In genomic region chr18:51029378-51029693, GRCh38 we compare ENCODE assay signal across 8 cellular contexts. TPM values are rescaled to one million over a fixed set of nuclear protein-coding genes. Genes with fewer than 3 reads are reported as not detected.
DNase-seq lines count a peak whose midpoint lies in the region; ATAC-seq and TF ChIP-seq lines count a peak whose summit lies in the region.

No MANE protein-coding gene starts in this region.

- peaks cover 28% of the 10 kb centered on the region for H4K20me1 ChIP-seq in DOHH2 (ENCODE audit: control insufficient read depth, insufficient read depth, low read depth, low read length)

- no peaks in the 10 kb centered on the region for H3F3A ChIP-seq in DOHH2 (ENCODE audit: control insufficient read depth, insufficient read depth)

- peaks cover 61% of the 10 kb centered on the region for H3K79me2 ChIP-seq in DOHH2 (ENCODE audit: control insufficient read depth, low read length)

- no peaks in the 10 kb centered on the region for H3K9me3 Mint-ChIP-seq in natural killer cell

- no peaks in the 10 kb centered on the region for H3K9me3 ChIP-seq in DOHH2 (ENCODE audit: control insufficient read depth, insufficient read depth, low read length)

- peak overlapping the region; percentile 93 for H3K4me2 ChIP-seq in DOHH2 (ENCODE audit: low read length)

- H3K27ac ChIP-seq in DOHH2 (ENCODE audit: low read depth, low read length) (peak overlapping the region; percentile 47), coronary artery (peak overlapping the region; percentile 92 to 97)

- H3K9me2 ChIP-seq in DOHH2 (replicated peaks; ENCODE audit: control insufficient read depth, low read length) = no peaks in the 10 kb centered on the region

- TF ChIP-seq CTCF in DOHH2 (IDR thresholded peaks at IDR 0.05; ENCODE audit: low read depth, low read length, poor library complexity, severe bottlenecking) (no peak), coronary artery (IDR thresholded peaks at IDR 0.05) (no peak), natural killer cell (IDR thresholded peaks at IDR 0.05) (no peak)

- H3K4me1 ChIP-seq in DOHH2 (ENCODE audit: control insufficient read depth, low read length) = peaks cover 33% of the 10 kb centered on the region

- peak overlapping the region; percentile 86 to 90 for H3K27ac Mint-ChIP-seq in natural killer cell

- in situ Hi-C loops in ACHN (cut with HindIII; ENCODE audit: low pct_ligation_motif_present, low pct_unique_long_range_greater_than_20kb, low sequenced_read_pairs) = loop anchor here (25.0 kb wide), 1 partner anchor 192 kb away; no protein-coding TSS in a partner anchor

- peak overlapping the region; percentile 92 for H3K4me3 Mint-ChIP-seq in natural killer cell

- no peaks in the 10 kb centered on the region for H3K36me3 Mint-ChIP-seq in natural killer cell

- H3K4me3 ChIP-seq in DOHH2 (ENCODE audit: low read length) (peak overlapping the region; percentile 81), coronary artery (peak overlapping the region; percentile 90)
- H3K4me3 ChIP-seq in Jurkat, Clone E6-1 (ENCODE audit: low read length) = peak overlapping the region; percentile 81

- ATAC-seq in natural killer cell = no peak

- H3K36me3 ChIP-seq in DOHH2 (ENCODE audit: control insufficient read depth, low read length) = peaks cover 37% of the 10 kb centered on the region

- no peaks in the 10 kb centered on the region for H3K27me3 Mint-ChIP-seq in natural killer cell (ENCODE audit: low read depth in 2 of 2)

- H3K4me1 Mint-ChIP-seq in natural killer cell = peaks cover 45 to 47% of the 10 kb centered on the region in 2 donors

- H3K27me3 ChIP-seq in DOHH2 (ENCODE audit: control insufficient read depth, low read length) = no peaks in the 10 kb centered on the region

- DNase-seq in Jurkat, Clone E6-1 (ENCODE audit: low read depth, low spot score) = no peak
- DNase-seq in coronary artery (ENCODE audit: low spot score) (no peak), natural killer cell (no peak), ACHN (no peak), NCI-H524 (lab: John Stamatoyannopoulos, UW) (no peak), kidney glomerular epithelial cell (lab: John Stamatoyannopoulos, UW) (no peak), DMS79 (lab: John Stamatoyannopoulos, UW) (no peak)

- intact Hi-C loops in natural killer cell (cut with micrococcal nuclease) = loop anchor here (1.0 kb wide), 1 partner anchor 150 kb away; the partner anchor contains the start of gene ME2

RNA-seq across cellular contexts. Expression of gene SMAD4, which starts 0.7 kb away (rescaled TPM):
- polyA plus RNA-seq in Jurkat, Clone E6-1 (2012; ENCODE audit: insufficient read depth, insufficient read length) = 37.0 TPM
- total RNA-seq in natural killer cell = 10 to 100 TPM; 63.4 to 92.7 (median 73.8) TPM
